ENCODE assay signal across 9 cellular contexts in the genomic region with DNA sequence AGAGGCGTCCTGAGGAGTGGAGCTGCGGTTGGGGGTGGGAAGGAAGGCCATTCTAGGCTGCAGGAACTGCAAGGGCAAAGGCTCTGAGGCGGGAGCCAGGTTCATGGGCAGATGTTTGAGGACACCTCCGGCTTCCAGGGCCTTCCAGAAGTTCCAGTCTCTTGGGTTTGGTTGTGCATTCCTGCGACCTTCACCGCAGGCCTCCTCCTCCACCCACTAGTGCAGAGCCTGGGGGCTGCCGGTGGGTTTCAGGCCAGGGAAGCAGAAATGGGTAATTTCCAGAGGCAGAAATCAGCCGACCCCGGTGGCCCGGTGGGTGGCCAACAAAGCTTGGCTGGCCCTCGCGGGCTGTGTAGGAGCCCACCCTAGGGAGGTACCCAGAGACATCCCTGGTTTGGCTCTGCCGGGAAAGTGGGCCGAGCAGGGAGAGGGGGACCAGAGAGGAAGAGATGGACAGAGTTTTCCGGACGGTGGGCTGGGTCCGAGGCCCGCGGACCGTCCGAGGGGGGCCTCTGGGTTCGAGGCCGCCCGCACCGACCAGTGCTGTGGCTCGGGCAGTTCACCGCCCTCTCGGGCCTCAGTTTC. TPM values are rescaled to one million over a fixed set of nuclear protein-coding genes. Genes with fewer than 3 reads are reported as not detected.
DNase-seq lines count a peak whose midpoint lies in the region; ATAC-seq and TF ChIP-seq lines count a peak whose summit lies in the region.
"Had no signal": no experiment of that assay in that cellular context is flagged by ENCODE, and none has a peak within 500 bp of the region (broad histone marks: within the 10 kb centered on the region; RNA-seq: fewer than 3 reads in every experiment).

No MANE protein-coding gene starts in this region.

- H3K27ac ChIP-seq in DOHH2 (ENCODE audit: low read depth, low read length) (no peak overlapping the region), gastroesophageal sphincter (peak overlapping the region; percentile 81 to 95 (median 94)), gastrocnemius medialis (peak overlapping the region; percentile 68 to 84 (median 80))

- H3K4me1 ChIP-seq in DOHH2 (ENCODE audit: control insufficient read depth, low read length) (peaks cover 48% of the 10 kb centered on the region), gastroesophageal sphincter (peaks cover 5 to 75% (median 26%) of the 10 kb centered on the region in 3 donors), gastrocnemius medialis (peaks cover 17 to 35% of the 10 kb centered on the region in 2 donors)

- H3K9me3 ChIP-seq in DOHH2 (ENCODE audit: control insufficient read depth, insufficient read depth, low read length), result no peaks in the 10 kb centered on the region
- H3K9me3 ChIP-seq in gastroesophageal sphincter, result no peaks in the 10 kb centered on the region
- no peaks in the 10 kb centered on the region for H3K9me3 ChIP-seq in gastrocnemius medialis

- peak overlapping the region; percentile 74 for H3K4me3 ChIP-seq in DOHH2 (ENCODE audit: low read length)
- H3K4me3 ChIP-seq in gastroesophageal sphincter, result peak overlapping the region; percentile 65 to 83
- H3K4me3 ChIP-seq in gastrocnemius medialis, result peak overlapping the region; percentile 57 to 75 (median 70)

- peak overlapping the region; percentile 48 for H3K4me3 Mint-ChIP-seq in activated CD8-positive, alpha-beta T cell treated with anti-CD3 and anti-CD28 coated beads, Interleukin-2, amount 10 ng/mL, durations not matched to agents 7 days and 5 days

- peaks cover 4% of the 10 kb centered on the region for H3K36me3 ChIP-seq in DOHH2 (ENCODE audit: control insufficient read depth, low read length)
- H3K36me3 ChIP-seq in gastroesophageal sphincter, result peaks cover 0 to 27% of the 10 kb centered on the region in 2 donors
- no peaks in the 10 kb centered on the region for H3K36me3 ChIP-seq in gastrocnemius medialis

- H3K27me3 ChIP-seq in DOHH2 (ENCODE audit: control insufficient read depth, low read length) (no peaks in the 10 kb centered on the region), gastroesophageal sphincter (no peaks in the 10 kb centered on the region), gastrocnemius medialis (no peaks in the 10 kb centered on the region)

- H3F3A ChIP-seq in DOHH2 (ENCODE audit: control insufficient read depth, insufficient read depth), result 0 out of 2 replicates have a peak, but pooled peaks cover 4% of the 10 kb centered on the region

- H4K20me1 ChIP-seq in DOHH2 (ENCODE audit: control insufficient read depth, insufficient read depth, low read depth, low read length), result no peaks in the 10 kb centered on the region

- intact Hi-C loops in gastrocnemius medialis (cut with DNase I; ENCODE audit: low total_unique reads), result loop anchor here (5.0 to 10.0 kb wide), 2 partner anchors 294 to 979 kb away; a partner anchor contains a TSS

- H3K9me3 Mint-ChIP-seq in activated CD8-positive, alpha-beta T cell treated with anti-CD3 and anti-CD28 coated beads, Interleukin-2, amount 10 ng/mL, durations not matched to agents 7 days and 5 days (ENCODE audit: insufficient read depth), result no peaks in the 10 kb centered on the region

- no peak for ATAC-seq in activated CD8-positive, alpha-beta T cell treated with anti-CD3 and anti-CD28 coated beads, Interleukin-2, amount 10 ng/mL, durations not matched to agents 7 days and 5 days
- ATAC-seq in gastroesophageal sphincter, result no peak
- no peak for ATAC-seq in gastrocnemius medialis
- ATAC-seq in GM18511 (IDR thresholded peaks at IDR 0.05; ENCODE audit: unreplicated experiment), result no peak

- no peak for TF ChIP-seq POLR2A in gastroesophageal sphincter (IDR thresholded peaks at IDR 0.05)
- TF ChIP-seq POLR2A in gastrocnemius medialis (IDR thresholded peaks at IDR 0.05), result no peak

- DNase-seq in activated CD8-positive, alpha-beta T cell treated with anti-CD3 and anti-CD28 coated beads, Interleukin-2, amount 10 ng/mL, durations not matched to agents 7 days and 5 days, result no peak
- no peak for DNase-seq in gastrocnemius medialis
- no peak for DNase-seq in NCI-H82 treated with DMSO at 0.1 percent for 48 hours (lab: John Stamatoyannopoulos, UW; ENCODE audit: unreplicated experiment)
- DNase-seq in superior temporal gyrus (ENCODE audit: extremely low spot score), result no peak
- DNase-seq in AG08396 (ENCODE audit: low spot score), result no peak
- DNase-seq: SHP77 had no signal

- H3K9me2 ChIP-seq in DOHH2 (replicated peaks; ENCODE audit: control insufficient read depth, low read length), result no peaks in the 10 kb centered on the region

- TF ChIP-seq CTCF in DOHH2 (IDR thresholded peaks at IDR 0.05; ENCODE audit: low read depth, low read length, poor library complexity, severe bottlenecking), result no peak
- TF ChIP-seq CTCF in gastroesophageal sphincter (IDR thresholded peaks at IDR 0.05), result no peak
- no peak for TF ChIP-seq CTCF in gastrocnemius medialis (IDR thresholded peaks at IDR 0.05 in 4 of 5, conservative IDR thresholded peaks at IDR 0.05 in 1 of 5)

- POLR2A ChIA-PET in activated CD8-positive, alpha-beta T cell treated with anti-CD3 and anti-CD28 coated beads, Interleukin-2, amount 10 ng/mL, durations not matched to agents 7 days and 5 days (lab: Charles Lee), result interaction anchor here (0.7 kb wide), 1 partner anchor 18 kb away, joined by 5 read pairs; no protein-coding TSS in a partner anchor

- peak overlapping the region; percentile 85 for H3K4me2 ChIP-seq in DOHH2 (ENCODE audit: low read length)

- peaks cover 44% of the 10 kb centered on the region for H3K4me1 Mint-ChIP-seq in activated CD8-positive, alpha-beta T cell treated with anti-CD3 and anti-CD28 coated beads, Interleukin-2, amount 10 ng/mL, durations not matched to agents 7 days and 5 days (ENCODE audit: low read depth)

- H3K79me2 ChIP-seq in DOHH2 (ENCODE audit: control insufficient read depth, low read length), result peaks cover 18% of the 10 kb centered on the region

- no peak for TF ChIP-seq EP300 in gastroesophageal sphincter (IDR thresholded peaks at IDR 0.05)

- CTCF ChIA-PET in activated CD8-positive, alpha-beta T cell treated with anti-CD3 and anti-CD28 coated beads, Interleukin-2, amount 10 ng/mL, durations not matched to agents 7 days and 5 days (lab: Charles Lee), result no interaction called here

- H3K36me3 Mint-ChIP-seq in activated CD8-positive, alpha-beta T cell treated with anti-CD3 and anti-CD28 coated beads, Interleukin-2, amount 10 ng/mL, durations not matched to agents 7 days and 5 days (ENCODE audit: low read depth), result peaks cover 4% of the 10 kb centered on the region

- H3K27me3 Mint-ChIP-seq in activated CD8-positive, alpha-beta T cell treated with anti-CD3 and anti-CD28 coated beads, Interleukin-2, amount 10 ng/mL, durations not matched to agents 7 days and 5 days (ENCODE audit: low read depth), result no peaks in the 10 kb centered on the region

- in situ Hi-C loops in gastrocnemius medialis (cut with MboI; ENCODE audit: low sequenced_read_pairs in 4 of 4), result no loop called here

- 75 to 92% methylated on average over 3 to 4 of the region's 28 CpGs for WGBS in gastroesophageal sphincter (ENCODE audit: low coverage in 1 of 2), 2 donors

- H3K27ac Mint-ChIP-seq in activated CD8-positive, alpha-beta T cell treated with anti-CD3 and anti-CD28 coated beads, Interleukin-2, amount 10 ng/mL, durations not matched to agents 7 days and 5 days, result peak overlapping the region; percentile 57

RNA-seq across cellular contexts. Expression of a gene that starts 0.4 kb away (rescaled TPM):
- 1 to 10 TPM; 1.6 to 1.9 TPM for total RNA-seq in activated CD8-positive, alpha-beta T cell treated with anti-CD3 and anti-CD28 coated beads, Interleukin-2, amount 10 ng/mL, durations not matched to agents 7 days and 5 days
- total RNA-seq in gastroesophageal sphincter (10 to 100 TPM; 19.1 to 32.1 (median 21.1) TPM), gastrocnemius medialis (1 to 10 TPM; 1.8 to 3.1 (median 2.1) TPM)

RNA-seq across cellular contexts. Expression of a gene that starts 3.0 kb away (rescaled TPM):
- 10 to 100 TPM; 17.1 to 18.1 TPM for total RNA-seq in activated CD8-positive, alpha-beta T cell treated with anti-CD3 and anti-CD28 coated beads, Interleukin-2, amount 10 ng/mL, durations not matched to agents 7 days and 5 days
- 10 to 100 TPM; 21.9 to 35.0 (median 33.0) TPM for total RNA-seq in gastroesophageal sphincter
- 10 to 100 TPM in 3 of 4 donors, 1 to 10 TPM in 1; 8.7 to 14.1 (median 11.9) TPM for total RNA-seq in gastrocnemius medialis

RNA-seq across cellular contexts. Expression of a gene that starts 5.8 kb away (rescaled TPM):
- total RNA-seq in activated CD8-positive, alpha-beta T cell treated with anti-CD3 and anti-CD28 coated beads, Interleukin-2, amount 10 ng/mL, durations not matched to agents 7 days and 5 days, result 10 to 100 TPM; 77.2 to 78.2 TPM
- total RNA-seq in gastroesophageal sphincter (10 to 100 TPM in 3 of 4 donors, 1 to 10 TPM in 1; 8.6 to 22.4 (median 19.4) TPM), gastrocnemius medialis (10 to 100 TPM in 1 of 4 donors, 1 to 10 TPM in 3; 7.9 to 14.6 (median 9.8) TPM)

RNA-seq across cellular contexts. Expression of a gene that starts 16.9 kb away (rescaled TPM):
- 100 to 1,000 TPM in 1 of 2 experiments, 10 to 100 TPM in 1; 90.7 to 102 TPM for total RNA-seq in activated CD8-positive, alpha-beta T cell treated with anti-CD3 and anti-CD28 coated beads, Interleukin-2, amount 10 ng/mL, durations not matched to agents 7 days and 5 days
- total RNA-seq in gastroesophageal sphincter, result 100 to 1,000 TPM in 1 of 4 donors, 10 to 100 TPM in 3; 59.8 to 102 (median 89.9) TPM
- total RNA-seq in gastrocnemius medialis, result 100 to 1,000 TPM; 117 to 139 (median 125) TPM

RNA-seq across cellular contexts. Expression of a gene that starts 57.0 kb away (rescaled TPM):
- 1 to 10 TPM; 2.9 to 3.6 TPM for total RNA-seq in activated CD8-positive, alpha-beta T cell treated with anti-CD3 and anti-CD28 coated beads, Interleukin-2, amount 10 ng/mL, durations not matched to agents 7 days and 5 days
- total RNA-seq in gastroesophageal sphincter (1 to 10 TPM in 1 of 4 donors, under 1 TPM in 2, not detected in 1; 0.23 to 2.3 (median 0.40) TPM), gastrocnemius medialis (under 1 TPM in 2 of 4 donors, not detected in 2; 0.15 to 0.24 TPM)

Comparison
In these comparisons a context has a peak if more than half of its experiments do, and no peak if none do; other contexts are left out.
1. RNA of a gene that starts 0.4 kb away (total RNA-seq): 19.1 to 32.1 TPM in gastroesophageal sphincter; 1.8 to 3.1 TPM in gastrocnemius medialis and 1.6 to 1.9 TPM in activated CD8-positive, alpha-beta T cell treated with anti-CD3 and anti-CD28 coated beads, Interleukin-2, amount 10 ng/mL, durations not matched to agents 7 days and 5 days; every median in the first group is over 4 times any median in the second.
2. Peak in every context shown above with its lines, with median percentiles within 50 percentile points of each other: H3K4me3 ChIP-seq.